Comparison of ENCODE assay signal across 8 cellular contexts in the genomic region with DNA sequence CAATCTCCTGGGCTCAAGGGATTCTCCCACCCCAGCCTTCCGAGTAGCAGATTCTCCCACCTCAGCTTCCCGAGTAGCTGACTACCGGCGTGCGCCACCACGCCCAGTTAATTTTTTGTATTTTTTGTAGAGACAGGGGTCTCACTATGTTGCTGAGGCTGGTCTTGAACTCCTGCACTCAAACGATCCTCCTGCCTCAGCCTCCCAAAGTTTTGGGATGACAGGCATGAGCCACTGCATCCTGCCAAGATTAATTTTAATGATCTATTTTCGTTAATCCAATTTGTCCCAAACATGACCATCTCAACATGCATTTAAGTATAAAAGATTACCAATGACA. TPM values are rescaled to one million over a fixed set of nuclear protein-coding genes. Genes with fewer than 3 reads are reported as not detected.
DNase-seq lines count a peak whose midpoint lies in the region; ATAC-seq and TF ChIP-seq lines count a peak whose summit lies in the region.

No MANE protein-coding gene starts in this region.

- H3K27me3 ChIP-seq in right cardiac atrium (ENCODE audit: control insufficient read depth, insufficient read depth) = no peaks in the 10 kb centered on the region
- no peaks in the 10 kb centered on the region for H3K27me3 ChIP-seq in smooth muscle cell (ENCODE audit: low read depth)

- H3K4me1 ChIP-seq in HEK293 (ENCODE audit: control insufficient read depth, insufficient read depth, low read length) (peaks cover 23% of the 10 kb centered on the region), right cardiac atrium (ENCODE audit: control insufficient read depth, insufficient read depth, low read length) (peaks cover 21% of the 10 kb centered on the region), smooth muscle cell (ENCODE audit: low read depth) (peaks cover 30% of the 10 kb centered on the region)

- peaks cover 36% of the 10 kb centered on the region for H3K36me3 Mint-ChIP-seq in activated CD4-positive, alpha-beta memory T cell treated with anti-CD3 and anti-CD28 coated beads, Interleukin-2, amount 10 ng/mL, durations not matched to agents 7 days and 5 days (ENCODE audit: low read depth)

- ATAC-seq in right cardiac atrium (no peak), HG02884 (IDR thresholded peaks at IDR 0.05; ENCODE audit: unreplicated experiment) (no peak), GM18519 (IDR thresholded peaks at IDR 0.05; ENCODE audit: low FRiP score, unreplicated experiment) (no peak), GM18502 (IDR thresholded peaks at IDR 0.05; ENCODE audit: poor library complexity, unreplicated experiment) (no peak)

- peaks cover 13% of the 10 kb centered on the region for H3F3A ChIP-seq in smooth muscle cell (ENCODE audit: low read depth)

- TF ChIP-seq CTCF in HEK293 (tag by site-specific recombination; IDR thresholded peaks at IDR 0.05) (no peak), smooth muscle cell (IDR thresholded peaks at IDR 0.05; ENCODE audit: borderline replicate concordance, insufficient read depth, poor library complexity, severe bottlenecking) (no peak)

- no peak for DNase-seq in activated CD4-positive, alpha-beta memory T cell treated with anti-CD3 and anti-CD28 coated beads, Interleukin-2, amount 10 ng/mL, durations not matched to agents 7 days and 5 days
- no peak for DNase-seq in right cardiac atrium
- DNase-seq in smooth muscle cell (lab: John Stamatoyannopoulos, UW; ENCODE audit: unreplicated experiment) = no peak
- DNase-seq in stimulated activated CD4-positive, alpha-beta T cell treated with anti-CD3 and anti-CD28 coated beads, Interleukin-15, amount 100 ng/mL, for 24 hours = no peak

- no peaks in the 10 kb centered on the region for H3K9me3 Mint-ChIP-seq in activated CD4-positive, alpha-beta memory T cell treated with anti-CD3 and anti-CD28 coated beads, Interleukin-2, amount 10 ng/mL, durations not matched to agents 7 days and 5 days

- WGBS in right cardiac atrium = 60% methylated on average over 8 of the region's 8 CpGs
- WGBS in smooth muscle cell (ENCODE audit: low lambda C conversion rate) = 81% methylated on average over 8 of the region's 8 CpGs

- peaks cover 48% of the 10 kb centered on the region for H4K20me1 ChIP-seq in smooth muscle cell (ENCODE audit: low read depth)

- H3K27me3 Mint-ChIP-seq in activated CD4-positive, alpha-beta memory T cell treated with anti-CD3 and anti-CD28 coated beads, Interleukin-2, amount 10 ng/mL, durations not matched to agents 7 days and 5 days = no peaks in the 10 kb centered on the region

- H3K36me3 ChIP-seq in HEK293 (ENCODE audit: control insufficient read depth in 2 of 2, insufficient read depth in 1 of 2, low read length in 2 of 2) = peaks cover 0 to 13% of the 10 kb centered on the region in 2 experiments; a peak in 2 of 3 replicates
- no peaks in the 10 kb centered on the region for H3K36me3 ChIP-seq in smooth muscle cell (ENCODE audit: low read depth)

- peak overlapping the region; percentile 82 for H3K4me3 Mint-ChIP-seq in activated CD4-positive, alpha-beta memory T cell treated with anti-CD3 and anti-CD28 coated beads, Interleukin-2, amount 10 ng/mL, durations not matched to agents 7 days and 5 days

- peaks cover 77% of the 10 kb centered on the region for H3K4me1 Mint-ChIP-seq in activated CD4-positive, alpha-beta memory T cell treated with anti-CD3 and anti-CD28 coated beads, Interleukin-2, amount 10 ng/mL, durations not matched to agents 7 days and 5 days

- H3K27ac ChIP-seq in HEK293 (ENCODE audit: extremely low read depth, low read depth, low read length) (0 out of 2 replicates have a peak overlapping the region, but pooled peaks have one; percentile 93), right cardiac atrium (ENCODE audit: low read length) (peak overlapping the region; percentile 36), smooth muscle cell (ENCODE audit: low read depth) (peak overlapping the region; percentile 82)

- no peak overlapping the region for H2AFZ ChIP-seq in smooth muscle cell (ENCODE audit: low read depth)

- H3K9ac ChIP-seq in smooth muscle cell (ENCODE audit: low read depth) = peak overlapping the region; percentile 91

- H3K4me2 ChIP-seq in smooth muscle cell = peak overlapping the region; percentile 98

- CTCF ChIA-PET in HEK293 (lab: Yijun Ruan, JAX) = interaction anchor here (0.5 to 1.6 kb wide), 5 partner anchors 21 to 390 kb away, joined by 3 to 6 read pairs (median 3); no protein-coding TSS in a partner anchor
- CTCF ChIA-PET in activated CD4-positive, alpha-beta memory T cell treated with anti-CD3 and anti-CD28 coated beads, Interleukin-2, amount 10 ng/mL, durations not matched to agents 7 days and 5 days (lab: Charles Lee) = interaction anchor here (1.4 to 4.6 kb wide), 5 partner anchors 10 to 832 kb away, joined by 4 to 52 read pairs (median 12); partner anchors contain the start of gene TXNDC11

- H3K79me2 ChIP-seq in smooth muscle cell (ENCODE audit: low read depth) = peaks cover 84% of the 10 kb centered on the region

- POLR2A ChIA-PET in HEK293 (lab: Yijun Ruan, JAX) = no interaction called here
- POLR2A ChIA-PET in activated CD4-positive, alpha-beta memory T cell treated with anti-CD3 and anti-CD28 coated beads, Interleukin-2, amount 10 ng/mL, durations not matched to agents 7 days and 5 days (lab: Charles Lee) = interaction anchor here (0.6 to 6.2 kb wide), 8 partner anchors 13 to 849 kb away, joined by 3 to 165 read pairs (median 10); partner anchors contain the start of genes GSPT1, RSL1D1 and TXNDC11

- H3K9me3 ChIP-seq in HEK293 (ENCODE audit: control insufficient read depth, insufficient read depth, low read depth, low read length) (no peaks in the 10 kb centered on the region), right cardiac atrium (ENCODE audit: control insufficient read depth, low read length) (no peaks in the 10 kb centered on the region), smooth muscle cell (replicated peaks; ENCODE audit: low read depth) (no peaks in the 10 kb centered on the region)

- peak overlapping the region; percentile 87 for H3K4me3 ChIP-seq in HEK293 (ENCODE audit: low read depth, low read length)
- H3K4me3 ChIP-seq in right cardiac atrium (ENCODE audit: low read length) = peak overlapping the region; percentile 93
- H3K4me3 ChIP-seq in smooth muscle cell = peak overlapping the region; percentile 100

- H3K27ac Mint-ChIP-seq in activated CD4-positive, alpha-beta memory T cell treated with anti-CD3 and anti-CD28 coated beads, Interleukin-2, amount 10 ng/mL, durations not matched to agents 7 days and 5 days = peak overlapping the region; percentile 89

- intact Hi-C loops in right cardiac atrium (cut with DNase I) = loop anchor here in 2 of 4 donors (5.0 kb wide), 1 partner anchor 54 kb away; the partner anchor contains the start of gene TXNDC11 (in 2 of the 2)

TF ChIP-seq in HEK293, 187 proteins besides CTCF, POLR2A, EP300 and RAD21 (continues in another document):
- TF ChIP-seq ZXDB (tag by site-specific recombination; IDR thresholded peaks at IDR 0.05) (no peak), ZSCAN16 (tag by site-specific recombination; IDR thresholded peaks at IDR 0.05) (no peak), ZNF585B (tag by site-specific recombination; IDR thresholded peaks at IDR 0.05) (no peak), PRDM6 (tag by site-specific recombination; IDR thresholded peaks at IDR 0.05) (no peak), OSR2 (tag by site-specific recombination; IDR thresholded peaks at IDR 0.05) (peak; percentile 26; the same call in 1 of the 2 replicates)

RNA-seq across cellular contexts. Expression of gene ZC3H7A, which starts 1.2 kb away (rescaled TPM):
- 10 to 100 TPM; 68.9 to 70.9 TPM for total RNA-seq in activated CD4-positive, alpha-beta memory T cell treated with anti-CD3 and anti-CD28 coated beads, Interleukin-2, amount 10 ng/mL, durations not matched to agents 7 days and 5 days
- 10 to 100 TPM; 29.2 to 32.2 (median 31.0) TPM for total RNA-seq in right cardiac atrium
- polyA plus RNA-seq in right cardiac atrium = 18.7 TPM
- total RNA-seq in smooth muscle cell = 38.6 and 43.4 TPM in 2 replicates
- 31.3 and 37.3 TPM in 2 replicates for polyA plus RNA-seq in smooth muscle cell

RNA-seq across cellular contexts. Expression of gene TXNDC11, which starts 53.2 kb away (rescaled TPM):
- 10 to 100 TPM; 45.3 to 46.6 TPM for total RNA-seq in activated CD4-positive, alpha-beta memory T cell treated with anti-CD3 and anti-CD28 coated beads, Interleukin-2, amount 10 ng/mL, durations not matched to agents 7 days and 5 days
- total RNA-seq in right cardiac atrium (10 to 100 TPM; 22.0 to 29.4 (median 23.9) TPM), smooth muscle cell (30.8 and 31.1 TPM in 2 replicates)
- polyA plus RNA-seq in right cardiac atrium (25.8 TPM), smooth muscle cell (27.3 and 27.9 TPM in 2 replicates)

RNA-seq across cellular contexts. Expression of gene RSL1D1, which starts 55.5 kb away (rescaled TPM):
- 100 to 1,000 TPM; 146 to 157 TPM for total RNA-seq in activated CD4-positive, alpha-beta memory T cell treated with anti-CD3 and anti-CD28 coated beads, Interleukin-2, amount 10 ng/mL, durations not matched to agents 7 days and 5 days
- total RNA-seq in right cardiac atrium = 100 to 1,000 TPM; 103 to 114 (median 109) TPM
- 46.8 TPM for polyA plus RNA-seq in right cardiac atrium
- total RNA-seq in smooth muscle cell = 157 and 165 TPM in 2 replicates
- 104 and 138 TPM in 2 replicates for polyA plus RNA-seq in smooth muscle cell

Comparison
In these comparisons a context has a peak if more than half of its experiments do, and no peak if none do; other contexts are left out.
1. H3K27ac ChIP-seq: peak in every context shown above with its lines; median percentile 93 in HEK293; 82 in smooth muscle cell; 36 in right cardiac atrium.